Comparison of ENCODE assay signal across 28 cellular contexts in the genomic region with DNA sequence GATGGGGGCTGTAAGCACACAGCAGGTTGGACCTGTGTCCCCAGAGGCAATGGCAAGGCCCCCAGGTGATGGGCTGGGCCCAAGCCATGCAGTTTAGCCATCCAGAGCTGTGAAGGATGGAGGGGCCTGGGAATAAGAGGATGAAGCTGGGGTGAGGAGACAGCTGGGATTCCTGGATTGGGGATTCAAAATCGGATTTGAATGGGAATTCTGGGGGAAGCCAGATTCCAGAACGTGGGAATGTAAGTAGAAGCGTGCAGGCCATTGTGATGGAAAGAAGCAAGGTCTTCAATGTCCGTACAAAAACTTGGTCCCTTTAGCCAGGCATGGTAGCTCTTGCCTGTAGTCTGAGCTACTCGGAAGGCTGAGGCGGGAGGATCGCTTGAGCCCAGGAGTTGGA. TPM values are rescaled to one million over a fixed set of nuclear protein-coding genes. Genes with fewer than 3 reads are reported as not detected.
A peak's percentile ranks its signal among the peaks of the same experiment; 100 is the strongest.
DNase-seq lines count a peak whose midpoint lies in the region; ATAC-seq, FAIRE-seq and TF ChIP-seq lines count a peak whose summit lies in the region.
"Had no signal": no experiment of that assay in that cellular context is flagged by ENCODE, and none has a peak within 500 bp of the region (broad histone marks: within the 10 kb centered on the region; RNA-seq: fewer than 3 reads in every experiment).

No MANE protein-coding gene starts in this region.

- H3K4me3 Mint-ChIP-seq in memory B cell, result no peak overlapping the region
- no peak overlapping the region for H3K4me3 Mint-ChIP-seq in stimulated activated memory B cell treated with anti-CD40 and anti-IgM and Interleukin-4, amounts not matched to agents 10 μg/mL and 1 μg/mL and 100 μg/mL, for 72 hours
- H3K4me3 Mint-ChIP-seq: CD4-positive, CD25-positive, alpha-beta regulatory T cell; H9; HFFc6 had no signal

- H3K4me1 Mint-ChIP-seq in memory B cell, result peaks cover 43% of the 10 kb centered on the region
- H3K4me1 Mint-ChIP-seq in stimulated activated memory B cell treated with anti-CD40 and anti-IgM and Interleukin-4, amounts not matched to agents 10 μg/mL and 1 μg/mL and 100 μg/mL, for 72 hours, result peaks cover 56% of the 10 kb centered on the region

- intact Hi-C loops in PC-3 (cut with micrococcal nuclease), result no loop called here

- H3K36me3 ChIP-seq in PC-3 (ENCODE audit: low read depth, low read length), result no peaks in the 10 kb centered on the region
- H3K36me3 ChIP-seq: Peyer's patch had no signal

- peak overlapping the region; percentile 92 for H3K27ac Mint-ChIP-seq in memory B cell
- peak overlapping the region; percentile 65 for H3K27ac Mint-ChIP-seq in stimulated activated memory B cell treated with anti-CD40 and anti-IgM and Interleukin-4, amounts not matched to agents 10 μg/mL and 1 μg/mL and 100 μg/mL, for 72 hours
- H3K27ac Mint-ChIP-seq: CD4-positive, CD25-positive, alpha-beta regulatory T cell; HFFc6 had no signal

- no peaks in the 10 kb centered on the region for H4K20me1 ChIP-seq in PC-3 (ENCODE audit: low read length)

- no peaks in the 10 kb centered on the region for H3K27me3 Mint-ChIP-seq in memory B cell
- H3K27me3 Mint-ChIP-seq in stimulated activated memory B cell treated with anti-CD40 and anti-IgM and Interleukin-4, amounts not matched to agents 10 μg/mL and 1 μg/mL and 100 μg/mL, for 72 hours, result no peaks in the 10 kb centered on the region
- H3K27me3 Mint-ChIP-seq: CD4-positive, CD25-positive, alpha-beta regulatory T cell had no signal

- POLR2A ChIA-PET in RWPE1 (lab: Yijun Ruan, JAX; ENCODE audit: low non-redundant PET), result no interaction called here
- POLR2A ChIA-PET in PC-3 (lab: Charles Lee; ENCODE audit: unreplicated experiment), result interaction anchor here (0.7 kb wide), 1 partner anchor 1339 kb away, joined by 4 read pairs; no protein-coding TSS in a partner anchor

- peak; percentile 58 for FAIRE-seq in GM12892 (lab: Jason Lieb, UNC)

- CTCF ChIA-PET in RWPE1 (lab: Yijun Ruan, JAX) (no interaction called here), PC-3 (lab: Charles Lee) (no interaction called here)

- no peaks in the 10 kb centered on the region for H3K4me1 ChIP-seq in PC-3 (ENCODE audit: insufficient read depth, low read length)

- H3K27me3 ChIP-seq in PC-3 (ENCODE audit: low read length), result no peaks in the 10 kb centered on the region
- H3K27me3 ChIP-seq: Peyer's patch had no signal

- H3K4me3 ChIP-seq in PC-3 (ENCODE audit: low read length), result no peak overlapping the region
- H3K4me3 ChIP-seq: GM23248, Peyer's patch, SK-N-MC had no signal

- ATAC-seq in memory B cell (ENCODE audit: low read depth) (no peak), HG02588 (IDR thresholded peaks at IDR 0.05; ENCODE audit: unreplicated experiment) (no peak), PC-3 (no peak)
- no peak for ATAC-seq in stimulated activated memory B cell treated with anti-CD40 and anti-IgM and Interleukin-4, amounts not matched to agents 10 μg/mL and 1 μg/mL and 100 μg/mL, for 72 hours

- H2AFZ ChIP-seq in PC-3 (ENCODE audit: low read length), result no peak overlapping the region
- H2AFZ ChIP-seq: GM23248 had no signal

- no peaks in the 10 kb centered on the region for H3K9me3 Mint-ChIP-seq in memory B cell
- no peaks in the 10 kb centered on the region for H3K9me3 Mint-ChIP-seq in stimulated activated memory B cell treated with anti-CD40 and anti-IgM and Interleukin-4, amounts not matched to agents 10 μg/mL and 1 μg/mL and 100 μg/mL, for 72 hours
- H3K9me3 Mint-ChIP-seq: H9, HFFc6 had no signal

- H3K9me3 ChIP-seq in PC-3 (ENCODE audit: low read length), result no peaks in the 10 kb centered on the region
- H3K9me3 ChIP-seq: Peyer's patch had no signal

- H3K27ac ChIP-seq in RWPE1 (peak overlapping the region; percentile 11; the same call in 1 of the 2 replicates), PC-3 (ENCODE audit: low read length) (no peak overlapping the region)
- H3K27ac ChIP-seq: GM23248, HL-60, Peyer's patch, SK-N-MC had no signal

- H3K9ac ChIP-seq in PC-3 (ENCODE audit: low read length), result no peak overlapping the region
- H3K9ac ChIP-seq: GM23248 had no signal

- H3K36me3 Mint-ChIP-seq in memory B cell, result peaks cover 7% of the 10 kb centered on the region
- peaks cover 25% of the 10 kb centered on the region for H3K36me3 Mint-ChIP-seq in stimulated activated memory B cell treated with anti-CD40 and anti-IgM and Interleukin-4, amounts not matched to agents 10 μg/mL and 1 μg/mL and 100 μg/mL, for 72 hours
- H3K36me3 Mint-ChIP-seq: CD4-positive, CD25-positive, alpha-beta regulatory T cell had no signal

- H3F3A ChIP-seq in PC-3 (ENCODE audit: low read length, unreplicated experiment), result no peaks in the 10 kb centered on the region

- no peak overlapping the region for H3K4me2 ChIP-seq in PC-3 (ENCODE audit: low read length)

- BruUV-seq in PC-3 (replicated peaks; lab: Mats Ljungman, UMichigan), result no TSS peak

- TF ChIP-seq CTCF in RWPE1 (conservative IDR thresholded peaks at IDR 0.05; ENCODE audit: low read depth), result no peak
- no peak for TF ChIP-seq CTCF in PC-3 (conservative IDR thresholded peaks at IDR 0.05; ENCODE audit: low read depth, low read length)

- TF ChIP-seq POLR2A in GM12892 (IDR thresholded peaks at IDR 0.05; ENCODE audit: low read depth, low read length), result no peak

- H3K79me2 ChIP-seq in PC-3 (ENCODE audit: low read length), result no peaks in the 10 kb centered on the region

- no peaks in the 10 kb centered on the region for H3K9me2 ChIP-seq in PC-3 (replicated peaks; ENCODE audit: low read length)

- no peak for DNase-seq in GM12892 (ENCODE audit: insufficient read length)
- DNase-seq in RWPE1 (ENCODE audit: low spot score), result no peak
- DNase-seq in memory B cell (ENCODE audit: low spot score in 2 of 2), result no peak
- DNase-seq in PC-3, result no peak
- DNase-seq in NCI-H146 treated with DMSO at 0.1 percent for 48 hours (lab: John Stamatoyannopoulos, UW; ENCODE audit: unreplicated experiment), result no peak
- no peak for DNase-seq in NCI-H2196 (lab: John Stamatoyannopoulos, UW; ENCODE audit: unreplicated experiment)
- DNase-seq: CD4-positive, CD25-positive, alpha-beta regulatory T cell; DMS153; GM23248; H9; HFFc6; Kasumi-1; NCI-H1092 treated with DMSO at 0.1 percent for 48 hours; NCI-H1436; NCI-H187 treated with DMSO at 0.1 percent for 48 hours; NCI-H2107; NCI-H446 treated with DMSO at 0.1 percent for 48 hours; NCI-H526; Peyer's patch; SIG-M5; SW 1271 had no signal

RNA-seq across cellular contexts. Expression of a gene that starts 9.8 kb away (rescaled TPM):
- 8.3 TPM for polyA plus RNA-seq in GM12892 (2012; ENCODE audit: missing spikeins)
- 8.8 and 10.7 TPM in 2 replicates for total RNA-seq in PC-3 (2014; rRNA removed)

RNA-seq across cellular contexts. Expression of a gene that starts 59.7 kb away (rescaled TPM):
- polyA plus RNA-seq in GM12892 (2012; ENCODE audit: missing spikeins), result 7.8 TPM
- total RNA-seq in PC-3 (2014; rRNA removed), result not detected in 2 replicates
- total RNA-seq: A673; CD4-positive, CD25-positive, alpha-beta regulatory T cell; G401; GM23248; H9; HFFc6; M059J; Peyer's patch had no signal
- polyA plus RNA-seq: GM23248 had no signal
